In genomic region chr7:26348987-26349809, GRCh38 we compare ENCODE assay signal across 14 cellular contexts. TPM values are rescaled to one million over a fixed set of nuclear protein-coding genes. Genes with fewer than 3 reads are reported as not detected.
DNase-seq lines count a peak whose midpoint lies in the region; FAIRE-seq and TF ChIP-seq lines count a peak whose summit lies in the region.
"Had no signal": no experiment of that assay in that cellular context is flagged by ENCODE, and none has a peak within 500 bp of the region (broad histone marks: within the 10 kb centered on the region; RNA-seq: fewer than 3 reads in every experiment).

No MANE protein-coding gene starts in this region.

- H3K9me3 ChIP-seq in osteoblast (ENCODE audit: low read depth, low read length), result no peaks in the 10 kb centered on the region
- H3K9me3 ChIP-seq: HAP-1 had no signal

- H3K4me2 ChIP-seq in osteoblast (ENCODE audit: insufficient read depth, low read length), result no peak overlapping the region

- H2AFZ ChIP-seq in osteoblast (ENCODE audit: low read length), result no peak overlapping the region

- no peak for FAIRE-seq in urothelium cell line (lab: Jason Lieb, UNC)

- no peaks in the 10 kb centered on the region for H3K36me3 ChIP-seq in osteoblast (ENCODE audit: insufficient read depth, low read length)
- H3K36me3 ChIP-seq: HAP-1 had no signal

- in situ Hi-C loops in GM13976 (cut with MboI; ENCODE audit: low sequenced_read_pairs, unreplicated experiment), result no loop called here

- no peaks in the 10 kb centered on the region for H3K79me2 ChIP-seq in osteoblast (ENCODE audit: insufficient read depth, low read length)

- H3K4me3 ChIP-seq in osteoblast (ENCODE audit: insufficient read depth, low read length), result no peak overlapping the region
- H3K4me3 ChIP-seq: HAP-1 had no signal

- H4K20me1 ChIP-seq in osteoblast (ENCODE audit: insufficient read depth, low read length), result no peaks in the 10 kb centered on the region

- peaks cover 6% of the 10 kb centered on the region for H3K4me1 ChIP-seq in osteoblast (ENCODE audit: insufficient read depth, low read length)

- peak; percentile 83 for DNase-seq in COR-L47 (lab: John Stamatoyannopoulos, UW)
- peak; percentile 99 for DNase-seq in NCI-H1105 (lab: John Stamatoyannopoulos, UW)
- DNase-seq in NCI-H748 (lab: John Stamatoyannopoulos, UW; ENCODE audit: unreplicated experiment), result peak; percentile 78
- peak; percentile 53 for DNase-seq in foreskin melanocyte
- DNase-seq in osteoblast (ENCODE audit: insufficient read length, low spot score, missing footprints), result no peak
- DNase-seq in activated CD4-positive, CD25-positive, alpha-beta regulatory T cell treated with anti-CD3 and anti-CD28 coated beads, Interleukin-2, amount 50 U/mL, for 72 hours, result no peak
- no peak for DNase-seq in GM13976 (ENCODE audit: low spot score)
- no peak for DNase-seq in urothelium cell line (ENCODE audit: low spot score)
- DNase-seq: activated naive CD4-positive, alpha-beta T cell treated with anti-CD3 and anti-CD28 coated beads, Interleukin-2, amount 50 U/mL, for 16 hours; NCI-H2227 treated with DMSO at 0.1 percent for 48 hours; SIG-M5; stimulated activated CD4-positive, alpha-beta T cell treated with anti-CD3 and anti-CD28 coated beads, Interleukin-1b, Interleukin-23, amount 100 ng/mL, for 48 hours had no signal

- TF ChIP-seq CTCF in osteoblast (IDR thresholded peaks at IDR 0.05; ENCODE audit: extremely low read depth, low read depth, low read length) (no peak), GM13976 (IDR thresholded peaks at IDR 0.05; ENCODE audit: borderline replicate concordance, control extremely low read depth, extremely low read depth, insufficient read depth, missing control alignments) (no peak)

- no peaks in the 10 kb centered on the region for H3K27me3 ChIP-seq in osteoblast (ENCODE audit: insufficient read depth, low read length)

- no peak overlapping the region for H3K27ac ChIP-seq in osteoblast (ENCODE audit: low read depth, low read length)

RNA-seq across cellular contexts. Expression of gene SNX10, which starts 57.5 kb away (rescaled TPM):
- 0.72 and 1.2 TPM in 2 replicates for total RNA-seq in osteoblast
- total RNA-seq: HT-29 had no signal

Comparison
In these comparisons a context has a peak if more than half of its experiments do, and no peak if none do; other contexts are left out.
1. DNase-seq: peak in COR-L47 (single experiment), NCI-H1105 (single experiment), NCI-H748 (single experiment) and foreskin melanocyte (single experiment); none in osteoblast (single experiment), activated CD4-positive, CD25-positive, alpha-beta regulatory T cell treated with anti-CD3 and anti-CD28 coated beads, Interleukin-2, amount 50 U/mL, for 72 hours (single experiment), GM13976 (single experiment) and urothelium cell line (single experiment).